Comparison of ENCODE assay signal across 22 cellular contexts in genomic region chr3:72260590-72260914, GRCh38.
"Had no signal": no experiment of that assay in that cellular context is flagged by ENCODE, and none has a peak within 500 bp of the region (broad histone marks: within the 10 kb centered on the region; RNA-seq: fewer than 3 reads in every experiment).

No MANE protein-coding gene starts in this region.

- H3K9me3 Mint-ChIP-seq: central memory CD8-positive, alpha-beta T cell; dendritic cell treated with granulocyte-macrophage colony-stimulating factor and Interleukin-4, amounts not matched to agents 40 ng/mL and 50 ng/mL, for 4 days; mesothelial cell of epicardium; nephron progenitor cell had no signal

- H3K4me1 Mint-ChIP-seq: central memory CD8-positive, alpha-beta T cell had no signal

- H3K9me3 ChIP-seq: esophagus muscularis mucosa, heart right ventricle, ovary, sigmoid colon, transverse colon had no signal

- H3K36me3 Mint-ChIP-seq: mesothelial cell of epicardium had no signal

- H3K27me3 ChIP-seq: esophagus muscularis mucosa, ovary, sigmoid colon, transverse colon had no signal

- H3K27ac Mint-ChIP-seq: activated CD4-positive, alpha-beta T cell treated with anti-CD3 and anti-CD28 coated beads, Interleukin-2, amount 10 ng/mL, durations not matched to agents 7 days and 5 days; activated CD8-positive, alpha-beta memory T cell treated with anti-CD3 and anti-CD28 coated beads, Interleukin-2, amount 10 ng/mL, durations not matched to agents 7 days and 5 days; activated CD8-positive, alpha-beta T cell treated with anti-CD3 and anti-CD28 coated beads, Interleukin-2, amount 10 ng/mL, durations not matched to agents 7 days and 5 days; dendritic cell treated with granulocyte-macrophage colony-stimulating factor and Interleukin-4, amounts not matched to agents 40 ng/mL and 50 ng/mL, for 4 days; mesothelial cell of epicardium; nephron progenitor cell; progenitor cell of endocrine pancreas; T-helper 1 cell treated with Interleukin-12 subunit alpha and Interleukin-12 subunit beta and Interleukin-4 antibody, amounts not matched to agents 30 μg/mL and 1 μg/mL, for 36 hours had no signal

- H3K4me3 ChIP-seq: esophagus muscularis mucosa, heart right ventricle, ovary, sigmoid colon, transverse colon had no signal

- H3K36me3 ChIP-seq: esophagus muscularis mucosa, heart right ventricle, ovary, sigmoid colon, transverse colon had no signal

- H3K4me3 Mint-ChIP-seq: activated CD4-positive, alpha-beta T cell treated with anti-CD3 and anti-CD28 coated beads, Interleukin-2, amount 10 ng/mL, durations not matched to agents 7 days and 5 days; activated CD8-positive, alpha-beta memory T cell treated with anti-CD3 and anti-CD28 coated beads, Interleukin-2, amount 10 ng/mL, durations not matched to agents 7 days and 5 days; activated CD8-positive, alpha-beta T cell treated with anti-CD3 and anti-CD28 coated beads, Interleukin-2, amount 10 ng/mL, durations not matched to agents 7 days and 5 days; activated naive CD4-positive, alpha-beta T cell treated with anti-CD3 and anti-CD28 coated beads for 36 hours; central memory CD8-positive, alpha-beta T cell; dendritic cell treated with granulocyte-macrophage colony-stimulating factor and Interleukin-4, amounts not matched to agents 40 ng/mL and 50 ng/mL, for 4 days; mesothelial cell of epicardium; nephron progenitor cell; stimulated activated naive B cell treated with anti-CD40 and anti-IgM and Interleukin-4, amounts not matched to agents 10 μg/mL and 1 μg/mL and 100 μg/mL, for 72 hours; T-helper 1 cell treated with Interleukin-12 subunit alpha and Interleukin-12 subunit beta and Interleukin-4 antibody, amounts not matched to agents 30 μg/mL and 1 μg/mL, for 36 hours had no signal

- H3K27me3 Mint-ChIP-seq: activated CD4-positive, alpha-beta T cell treated with anti-CD3 and anti-CD28 coated beads, Interleukin-2, amount 10 ng/mL, durations not matched to agents 7 days and 5 days had no signal

- DNase-seq: activated CD4-positive, alpha-beta T cell treated with anti-CD3 and anti-CD28 coated beads, Interleukin-2, amount 10 ng/mL, durations not matched to agents 7 days and 5 days; activated CD8-positive, alpha-beta memory T cell treated with anti-CD3 and anti-CD28 coated beads, Interleukin-2, amount 10 ng/mL, durations not matched to agents 7 days and 5 days; activated CD8-positive, alpha-beta T cell treated with anti-CD3 and anti-CD28 coated beads, Interleukin-2, amount 10 ng/mL, durations not matched to agents 7 days and 5 days; foreskin keratinocyte; heart right ventricle; naive B cell; nephron progenitor cell; ovary; sigmoid colon; small intestine; stimulated activated CD4-positive, alpha-beta T cell treated with anti-CD3 and anti-CD28 coated beads, Interleukin-4, amount 100 ng/mL, for 4 hours; stimulated activated naive B cell treated with anti-CD40 and anti-IgM and Interleukin-4, amounts not matched to agents 10 μg/mL and 1 μg/mL and 100 μg/mL, for 72 hours; SW 1271; T-helper 9 cell; transverse colon had no signal

- H3K4me1 ChIP-seq: foreskin keratinocyte had no signal

- ATAC-seq: activated CD8-positive, alpha-beta memory T cell treated with anti-CD3 and anti-CD28 coated beads, Interleukin-2, amount 10 ng/mL, durations not matched to agents 7 days and 5 days; activated CD8-positive, alpha-beta T cell treated with anti-CD3 and anti-CD28 coated beads, Interleukin-2, amount 10 ng/mL, durations not matched to agents 7 days and 5 days; foreskin keratinocyte; heart right ventricle had no signal
